In genomic region chr2:130181338-130181879, GRCh38 we compare ENCODE assay signal across 8 cellular contexts. TPM values are rescaled to one million over a fixed set of nuclear protein-coding genes. Genes with fewer than 3 reads are reported as not detected.
DNase-seq lines count a peak whose midpoint lies in the region; ATAC-seq, FAIRE-seq and TF ChIP-seq lines count a peak whose summit lies in the region.

Gene SMPD4, minus strand, starts transcription at chr2:130181602. Its CDS starts 5,010 bp downstream, at chr2:130176592.

- intact Hi-C loops in esophagus muscularis mucosa (cut with DNase I): no loop called here

- peaks cover 2 to 4% of the 10 kb centered on the region in 2 donors for H3K36me3 Mint-ChIP-seq in activated T-cell treated with anti-CD3 and anti-CD28 coated beads, Interleukin-2, amount 50 U/mL, for 72 hours (ENCODE audit: insufficient read depth in 2 of 2)

- ATAC-seq in GM21786 (IDR thresholded peaks at IDR 0.05; ENCODE audit: unreplicated experiment): peak; percentile 56
- peak; percentile 73 to 76 for ATAC-seq in activated T-cell treated with anti-CD3 and anti-CD28 coated beads, Interleukin-2, amount 50 U/mL, for 72 hours (replicated peaks in 1 of 2)

- H3K36me3 ChIP-seq in KOPT-K1 (ENCODE audit: insufficient read depth, low read length) (peaks cover 43% of the 10 kb centered on the region), esophagus muscularis mucosa (peaks cover 0 to 15% (median 6%) of the 10 kb centered on the region in 4 donors)

- H3K4me3 Mint-ChIP-seq in activated T-cell treated with anti-CD3 and anti-CD28 coated beads, Interleukin-2, amount 50 U/mL, for 72 hours: peak within 1 kb of the TSS; percentile 91 to 94

- H3K27me3 ChIP-seq in esophagus muscularis mucosa: no peaks in the 10 kb centered on the region

- DNase-seq in DMS53 (lab: John Stamatoyannopoulos, UW) (peak; percentile 89), RCC 7860 (ENCODE audit: low spot score) (peak; percentile 86), esophagus muscularis mucosa (ENCODE audit: extremely low spot score) (peak; percentile 99), myocyte (ENCODE audit: low read depth) (peak; percentile 98)
- DNase-seq in activated T-cell treated with anti-CD3 and anti-CD28 coated beads, Interleukin-2, amount 50 U/mL, for 72 hours: peak; percentile 98
- DNase-seq in stimulated activated CD8-positive, alpha-beta memory T cell treated with anti-CD3 and anti-CD28 coated beads, Interleukin-7, amount 100 ng/mL, for 48 hours (ENCODE audit: extremely low read depth in 1 of 2, low read depth in 1 of 2): peak; percentile 93 to 96

- no peak for TF ChIP-seq POLR2A in esophagus muscularis mucosa (IDR thresholded peaks at IDR 0.05; ENCODE audit: low read depth)

- FAIRE-seq in RCC 7860 (lab: Jason Lieb, UNC): peak; percentile 69

- H3K27ac Mint-ChIP-seq in activated T-cell treated with anti-CD3 and anti-CD28 coated beads, Interleukin-2, amount 50 U/mL, for 72 hours: peak within 1 kb of the TSS; percentile 88

- H3K9me3 Mint-ChIP-seq in activated T-cell treated with anti-CD3 and anti-CD28 coated beads, Interleukin-2, amount 50 U/mL, for 72 hours: no peaks in the 10 kb centered on the region

- H3K27me3 Mint-ChIP-seq in activated T-cell treated with anti-CD3 and anti-CD28 coated beads, Interleukin-2, amount 50 U/mL, for 72 hours (ENCODE audit: low read depth): no peaks in the 10 kb centered on the region

- 0% methylated on average over 31 of the region's 55 CpGs for WGBS in esophagus muscularis mucosa

- no peak for TF ChIP-seq EP300 in esophagus muscularis mucosa (IDR thresholded peaks at IDR 0.05)

- no peaks in the 10 kb centered on the region for H3K9me3 ChIP-seq in KOPT-K1 (ENCODE audit: insufficient read depth, low read length, poor library complexity, severe bottlenecking)
- no peaks in the 10 kb centered on the region for H3K9me3 ChIP-seq in esophagus muscularis mucosa

- no peak for TF ChIP-seq CTCF in esophagus muscularis mucosa (IDR thresholded peaks at IDR 0.05)

- peak within 1 kb of the TSS; percentile 69 to 96 (median 90) for H3K4me3 ChIP-seq in esophagus muscularis mucosa

- H3K4me1 Mint-ChIP-seq in activated T-cell treated with anti-CD3 and anti-CD28 coated beads, Interleukin-2, amount 50 U/mL, for 72 hours (ENCODE audit: low read depth): peaks cover 28% of the 10 kb centered on the region

- H3K27ac ChIP-seq in KOPT-K1 (ENCODE audit: low read depth, low read length, poor library complexity, severe bottlenecking) (peak within 1 kb of the TSS; percentile 97), esophagus muscularis mucosa (replicated peaks in 1 of 4) (peak within 1 kb of the TSS; percentile 92 to 96 (median 94))

- peaks cover 24 to 40% (median 32%) of the 10 kb centered on the region in 4 donors for H3K4me1 ChIP-seq in esophagus muscularis mucosa

RNA-seq across cellular contexts. Expression of gene SMPD4, which starts in this region (rescaled TPM):
- total RNA-seq in activated T-cell treated with anti-CD3 and anti-CD28 coated beads, Interleukin-2, amount 50 U/mL, for 72 hours: 10 to 100 TPM; 68.1 to 78.8 TPM
- total RNA-seq in esophagus muscularis mucosa: 10 to 100 TPM; 27.3 to 46.3 (median 36.9) TPM
- total RNA-seq in myocyte: 17.1 and 19.0 TPM in 2 replicates
- polyA plus RNA-seq in myocyte (2012): 35.5 TPM

Comparison
In these comparisons a context has a peak if more than half of its experiments do, and no peak if none do; other contexts are left out.
1. Peak in every context shown above with its lines: DNase-seq, ATAC-seq, H3K4me3 ChIP-seq and H3K27ac ChIP-seq.